Comparison of ENCODE assay signal across 15 cellular contexts in genomic region chr2:11340717-11341116, GRCh38. TPM values are rescaled to one million over a fixed set of nuclear protein-coding genes. Genes with fewer than 3 reads are reported as not detected.
DNase-seq lines count a peak whose midpoint lies in the region; ATAC-seq and TF ChIP-seq lines count a peak whose summit lies in the region.
"Had no signal": no experiment of that assay in that cellular context is flagged by ENCODE, and none has a peak within 500 bp of the region (broad histone marks: within the 10 kb centered on the region; RNA-seq: fewer than 3 reads in every experiment).

No MANE protein-coding gene starts in this region.

- H3K36me3 ChIP-seq in BLaER1: peaks cover 13% of the 10 kb centered on the region; the same call in 1 of the 2 replicates
- H3K36me3 ChIP-seq in Karpas-422 (ENCODE audit: insufficient read depth, low read length): no peaks in the 10 kb centered on the region
- H3K36me3 ChIP-seq in esophagus muscularis mucosa: no peaks in the 10 kb centered on the region

- H3K9me3 ChIP-seq in BLaER1: peaks cover 19% of the 10 kb centered on the region
- H3K9me3 ChIP-seq in Karpas-422 (ENCODE audit: low read length): no peaks in the 10 kb centered on the region
- no peaks in the 10 kb centered on the region for H3K9me3 ChIP-seq in esophagus muscularis mucosa

- H3K4me3 ChIP-seq in BLaER1: no peak overlapping the region
- no peak overlapping the region for H3K4me3 ChIP-seq in Karpas-422 (ENCODE audit: low read length)
- peak overlapping the region; percentile 80 to 95 (median 91) for H3K4me3 ChIP-seq in esophagus muscularis mucosa

- no peaks in the 10 kb centered on the region for H3K9me2 ChIP-seq in Karpas-422 (replicated peaks; ENCODE audit: insufficient read depth, low read length)

- peak overlapping the region; percentile 30 for H3K4me3 Mint-ChIP-seq in osteocyte (ENCODE audit: unreplicated experiment)
- H3K4me3 Mint-ChIP-seq: activated naive CD8-positive, alpha-beta T cell treated with anti-CD3 and anti-CD28 coated beads, Interleukin-2, amount 50 U/mL, for 24 hours had no signal

- no peak for TF ChIP-seq EP300 in esophagus muscularis mucosa (IDR thresholded peaks at IDR 0.05)

- peaks cover 2% of the 10 kb centered on the region for H3K36me3 Mint-ChIP-seq in osteocyte (ENCODE audit: unreplicated experiment)

- ATAC-seq in GM18907 (IDR thresholded peaks at IDR 0.05; ENCODE audit: unreplicated experiment): no peak
- no peak for ATAC-seq in HG03135 (IDR thresholded peaks at IDR 0.05; ENCODE audit: unreplicated experiment)
- ATAC-seq: activated naive CD8-positive, alpha-beta T cell treated with anti-CD3 and anti-CD28 coated beads, Interleukin-2, amount 50 U/mL, for 24 hours; left ventricle myocardium superior had no signal

- WGBS in esophagus muscularis mucosa: 47% methylated on average over 2 of the region's 2 CpGs

- peak overlapping the region; percentile 61 for H3K27ac Mint-ChIP-seq in osteocyte (ENCODE audit: unreplicated experiment)
- H3K27ac Mint-ChIP-seq: activated naive CD8-positive, alpha-beta T cell treated with anti-CD3 and anti-CD28 coated beads, Interleukin-2, amount 50 U/mL, for 24 hours had no signal

- peaks cover 61% of the 10 kb centered on the region for H4K20me1 ChIP-seq in BLaER1
- H4K20me1 ChIP-seq in Karpas-422 (ENCODE audit: insufficient read depth, low read depth, low read length): peaks cover 37% of the 10 kb centered on the region

- H3K9me3 Mint-ChIP-seq in osteocyte (ENCODE audit: unreplicated experiment): peaks cover 4% of the 10 kb centered on the region

- intact Hi-C loops in esophagus muscularis mucosa (cut with DNase I): loop anchor here (5.0 kb wide), 2 partner anchors 67 to 103 kb away; no protein-coding TSS in a partner anchor

- TF ChIP-seq POLR2A in esophagus muscularis mucosa (IDR thresholded peaks at IDR 0.05; ENCODE audit: low read depth): no peak

- H3K27ac ChIP-seq in BLaER1: no peak overlapping the region
- H3K27ac ChIP-seq in Karpas-422 (ENCODE audit: low read length): no peak overlapping the region
- peak overlapping the region; percentile 98 to 100 (median 99) for H3K27ac ChIP-seq in esophagus muscularis mucosa (replicated peaks in 1 of 4)

- no peaks in the 10 kb centered on the region for H3K27me3 ChIP-seq in BLaER1
- no peaks in the 10 kb centered on the region for H3K27me3 ChIP-seq in Karpas-422 (ENCODE audit: low read length)
- H3K27me3 ChIP-seq in esophagus muscularis mucosa: peaks cover 0 to 3% (median 0%) of the 10 kb centered on the region in 4 donors

- peaks cover 29% of the 10 kb centered on the region for H3K4me1 ChIP-seq in BLaER1
- H3K4me1 ChIP-seq in Karpas-422 (ENCODE audit: low read length): peaks cover 35% of the 10 kb centered on the region
- H3K4me1 ChIP-seq in esophagus muscularis mucosa: peaks cover 21 to 79% (median 54%) of the 10 kb centered on the region in 4 donors

- TF ChIP-seq CTCF in esophagus muscularis mucosa (IDR thresholded peaks at IDR 0.05): no peak
- no peak for TF ChIP-seq CTCF in osteocyte (IDR thresholded peaks at IDR 0.05)

- H3K4me2 ChIP-seq in BLaER1 (peak overlapping the region; percentile 90), Karpas-422 (ENCODE audit: low read depth, low read length, poor library complexity, severe bottlenecking) (no peak overlapping the region)

- H3K27me3 Mint-ChIP-seq in osteocyte (ENCODE audit: unreplicated experiment): no peaks in the 10 kb centered on the region
- H3K27me3 Mint-ChIP-seq: activated naive CD8-positive, alpha-beta T cell treated with anti-CD3 and anti-CD28 coated beads, Interleukin-2, amount 50 U/mL, for 24 hours had no signal

- H3K9ac ChIP-seq in BLaER1 (no peak overlapping the region), Karpas-422 (ENCODE audit: low read length) (no peak overlapping the region)

- peaks cover 52% of the 10 kb centered on the region for H3K79me2 ChIP-seq in Karpas-422 (ENCODE audit: low read length)

- H2AFZ ChIP-seq in Karpas-422 (ENCODE audit: low read length): no peak overlapping the region

- peaks cover 47% of the 10 kb centered on the region for H3K4me1 Mint-ChIP-seq in osteocyte (ENCODE audit: unreplicated experiment)

- DNase-seq in Karpas-422: peak; percentile 23
- no peak for DNase-seq in esophagus muscularis mucosa (ENCODE audit: extremely low spot score)
- no peak for DNase-seq in osteocyte (ENCODE audit: extremely low spot score, unreplicated experiment)
- no peak for DNase-seq in HUDEP-2 (lab: John Stamatoyannopoulos, UW; ENCODE audit: unreplicated experiment in 76 of 76)
- no peak for DNase-seq in NCI-H146 (lab: John Stamatoyannopoulos, UW)
- DNase-seq: activated CD4-positive, alpha-beta T cell treated with anti-CD3 and anti-CD28 coated beads for 4 hours; activated naive CD8-positive, alpha-beta T cell treated with anti-CD3 and anti-CD28 coated beads, Interleukin-2, amount 50 U/mL, for 24 hours; DMS79; left ventricle myocardium superior; NCI-H1092; NCI-H446; occipital lobe had no signal

RNA-seq across cellular contexts. Expression of gene ROCK2, which starts 3.7 kb away (rescaled TPM):
- total RNA-seq in Karpas-422 (2014; rRNA removed; shearing (Covaris generic); ENCODE audit: low replicate concordance): 7.4 and 14.2 TPM in 2 replicates
- total RNA-seq in esophagus muscularis mucosa (100 to 1,000 TPM in 2 of 4 donors, 10 to 100 TPM in 2; 90.0 to 119 (median 101) TPM), osteocyte (49.6 and 56.4 TPM in 2 replicates)

Comparison
In these comparisons a context has a peak if more than half of its experiments do, and no peak if none do; other contexts are left out.
1. H3K27ac ChIP-seq: peak in esophagus muscularis mucosa (4 of 4); none in BLaER1 (single experiment) and Karpas-422 (single experiment).
2. H3K4me3 ChIP-seq: peak in esophagus muscularis mucosa (4 of 4); none in BLaER1 (single experiment) and Karpas-422 (single experiment).